1 cellular context compared by ENCODE assay signal in genomic region chr12:54032627-54033100, GRCh38.
TF ChIP-seq lines count a peak whose summit lies in the region.

TSS of gene HOXC5 (plus strand) at chr12:54033050. CDS start at chr12:54033123, 73 bp downstream.

TF ChIP-seq in GM23338, 12 proteins besides CTCF, POLR2A, EP300 and RAD21:
- TF ChIP-seq ZNF462 (CRISPR knock-in tag; IDR thresholded peaks at IDR 0.05) (no peak), EZH2 (IDR thresholded peaks at IDR 0.05; ENCODE audit: low read depth, unreplicated experiment) (peak; percentile 86)
